ENCODE assay signal across 12 cellular contexts in genomic region chr2:56084117-56084936, GRCh38.
"Had no signal": no experiment of that assay in that cellular context is flagged by ENCODE, and none has a peak within 500 bp of the region (broad histone marks: within the 10 kb centered on the region; RNA-seq: fewer than 3 reads in every experiment).

No MANE protein-coding gene starts in this region.

- H3K27ac Mint-ChIP-seq: activated CD4-positive, alpha-beta T cell treated with anti-CD3 and anti-CD28 coated beads, Interleukin-2, amount 10 ng/mL, durations not matched to agents 7 days and 5 days; activated naive CD4-positive, alpha-beta T cell treated with anti-CD3 and anti-CD28 coated beads, Interleukin-2, amount 50 U/mL, for 72 hours; activated T-cell treated with anti-CD3 and anti-CD28 coated beads, Interleukin-2, amount 50 U/mL, for 72 hours; endodermal cell had no signal

- H3K27me3 ChIP-seq: cardiac muscle cell, dorsolateral prefrontal cortex had no signal

- DNase-seq: activated CD4-positive, alpha-beta T cell treated with anti-CD3 and anti-CD28 coated beads, Interleukin-2, amount 10 ng/mL, durations not matched to agents 7 days and 5 days; activated CD8-positive, alpha-beta memory T cell treated with anti-CD3 and anti-CD28 coated beads, Interleukin-2, amount 50 U/mL, for 48 hours; activated gamma-delta T cell; activated T-cell treated with anti-CD3 and anti-CD28 coated beads, Interleukin-2, amount 50 U/mL, for 72 hours; endodermal cell; erythroblast; kidney glomerular epithelial cell; stimulated activated CD4-positive, alpha-beta T cell treated with anti-CD3 and anti-CD28 coated beads, Interleukin-12 subunit alpha, Interleukin-12 subunit beta, amount 100 ng/mL, for 4 hours; stimulated activated CD4-positive, alpha-beta T cell treated with anti-CD3 and anti-CD28 coated beads, Interleukin-2, amount 100 ng/mL, for 24 hours had no signal

- H3K27me3 Mint-ChIP-seq: activated CD4-positive, alpha-beta T cell treated with anti-CD3 and anti-CD28 coated beads, Interleukin-2, amount 10 ng/mL, durations not matched to agents 7 days and 5 days had no signal

- H3K4me3 ChIP-seq: cardiac muscle cell, dorsolateral prefrontal cortex had no signal

- H3K27ac ChIP-seq: cardiac muscle cell had no signal

- ATAC-seq: activated naive CD4-positive, alpha-beta T cell treated with anti-CD3 and anti-CD28 coated beads, Interleukin-2, amount 50 U/mL, for 72 hours; activated T-cell treated with anti-CD3 and anti-CD28 coated beads, Interleukin-2, amount 50 U/mL, for 72 hours had no signal

- H3K4me1 Mint-ChIP-seq: activated CD4-positive, alpha-beta T cell treated with anti-CD3 and anti-CD28 coated beads, Interleukin-2, amount 10 ng/mL, durations not matched to agents 7 days and 5 days; endodermal cell had no signal

- H3K36me3 Mint-ChIP-seq: activated naive CD4-positive, alpha-beta T cell treated with anti-CD3 and anti-CD28 coated beads, Interleukin-2, amount 50 U/mL, for 72 hours had no signal

- H3K36me3 ChIP-seq: cardiac muscle cell had no signal

- H3K4me3 Mint-ChIP-seq: activated CD4-positive, alpha-beta T cell treated with anti-CD3 and anti-CD28 coated beads, Interleukin-2, amount 10 ng/mL, durations not matched to agents 7 days and 5 days; activated T-cell treated with anti-CD3 and anti-CD28 coated beads, Interleukin-2, amount 50 U/mL, for 72 hours; endodermal cell had no signal

- H3K9me3 Mint-ChIP-seq: activated CD4-positive, alpha-beta T cell treated with anti-CD3 and anti-CD28 coated beads, Interleukin-2, amount 10 ng/mL, durations not matched to agents 7 days and 5 days; endodermal cell had no signal
